ENCODE assay signal across 9 cellular contexts in the genomic region with DNA sequence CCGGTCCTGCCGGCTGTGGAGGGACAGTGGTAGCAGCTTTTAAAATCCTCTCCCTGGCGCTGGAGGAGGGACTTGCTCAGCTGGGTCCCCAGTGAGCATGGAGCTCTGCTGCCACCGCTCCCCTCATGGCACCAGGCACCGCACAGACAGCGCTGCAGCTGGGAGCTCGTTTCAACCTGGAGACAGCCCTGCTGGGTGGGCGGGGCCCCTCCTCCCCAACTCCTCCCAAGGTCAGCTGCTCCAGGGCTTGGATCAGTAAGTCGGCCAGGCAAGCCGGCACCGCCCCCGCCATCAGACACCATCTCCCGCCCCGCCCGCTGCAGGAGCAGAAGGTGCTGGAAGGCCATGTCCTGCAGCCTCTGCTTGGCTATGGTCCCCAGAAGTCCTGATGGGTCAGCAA. TPM values are rescaled to one million over a fixed set of nuclear protein-coding genes. Genes with fewer than 3 reads are reported as not detected.
DNase-seq lines count a peak whose midpoint lies in the region; ATAC-seq, FAIRE-seq and TF ChIP-seq lines count a peak whose summit lies in the region.
"Had no signal": no experiment of that assay in that cellular context is flagged by ENCODE, and none has a peak within 500 bp of the region (broad histone marks: within the 10 kb centered on the region; RNA-seq: fewer than 3 reads in every experiment).

No MANE protein-coding gene starts in this region.

- TF ChIP-seq EP300 in GM12878 (IDR thresholded peaks at IDR 0.05; ENCODE audit: borderline replicate concordance in 1 of 2, control insufficient read depth in 1 of 2, low read depth in 2 of 2, low read length in 2 of 2) = no peak

- intact Hi-C loops in GM12878 (cut with micrococcal nuclease; ENCODE audit: unreplicated experiment) (no loop called here), gastrocnemius medialis (cut with DNase I; ENCODE audit: low total_unique reads) (no loop called here)

- DNase-seq in DMS53 (lab: John Stamatoyannopoulos, UW) (peak; percentile 97), NCI-H226 (peak; percentile 39), GM12878 (ENCODE audit: low read depth, low spot score) (no peak), gastrocnemius medialis (peak; percentile 67 to 88)

- no peak overlapping the region for H2AFZ ChIP-seq in GM12878 (ENCODE audit: control insufficient read depth, low read depth, low read length)

- ATAC-seq in GM12878 (peak; percentile 68), gastrocnemius medialis (peak; percentile 85 to 87), HG03442 (IDR thresholded peaks at IDR 0.05; ENCODE audit: unreplicated experiment) (no peak), GM21515 (IDR thresholded peaks at IDR 0.05; ENCODE audit: unreplicated experiment) (no peak), HG03095 (IDR thresholded peaks at IDR 0.05; ENCODE audit: unreplicated experiment) (no peak)

- CTCF ChIA-PET in GM12878 (lab: Yijun Ruan, JAX) = interaction anchor here (0.6 to 1.1 kb wide), 3 partner anchors 9 to 25 kb away, joined by 3 to 5 read pairs (median 4); no protein-coding TSS in a partner anchor

- RAD21 ChIA-PET in GM12878 (lab: Charles Lee; ENCODE audit: unreplicated experiment) = interaction anchor here (0.7 to 1.6 kb wide), 3 partner anchors 10 to 17 kb away, joined by 3 read pairs; a partner anchor contains a TSS

- no peak for TF ChIP-seq POLR2A in GM12878 (IDR thresholded peaks at IDR 0.05; ENCODE audit: low read depth, low read length)
- peak; percentile 11 to 25 for TF ChIP-seq POLR2A in gastrocnemius medialis (IDR thresholded peaks at IDR 0.05)

- H3K9ac ChIP-seq in GM12878 (ENCODE audit: control insufficient read depth, insufficient read depth, low read length) = no peak overlapping the region; the same call in 1 of the 2 replicates
- H3K9ac ChIP-seq in iPS-18a (ENCODE audit: low read length) = no peak overlapping the region

- in situ Hi-C loops in GM12878 (cut with MboI) = no loop called here
- in situ Hi-C loops in gastrocnemius medialis (cut with MboI; ENCODE audit: low sequenced_read_pairs in 4 of 4) = loop anchor here in 2 of 4 donors (25.0 kb wide), 1 partner anchor 165 kb away; a partner anchor contains a TSS

- 16% methylated on average over 15 of the region's 15 CpGs for WGBS in GM12878 (ENCODE audit: insufficient coverage, insufficient replicate concordance, low lambda C conversion rate, missing lambda C conversion rate)

- H3K4me3 ChIP-seq in GM12878 (no peak overlapping the region), iPS-18a (ENCODE audit: low read length) (peak overlapping the region; percentile 21), gastrocnemius medialis (peak overlapping the region; percentile 27 to 54 (median 44))

- H3K9me3 ChIP-seq in GM12878 (replicated peaks; ENCODE audit: control insufficient read depth, insufficient read depth, low read length) (no peaks in the 10 kb centered on the region), iPS-18a (ENCODE audit: control insufficient read depth, low read depth, low read length) (no peaks in the 10 kb centered on the region), gastrocnemius medialis (no peaks in the 10 kb centered on the region)

- no peaks in the 10 kb centered on the region for H4K20me1 ChIP-seq in GM12878 (ENCODE audit: control insufficient read depth, insufficient read depth)

- SMC1A ChIA-PET in GM12878 (lab: Charles Lee; ENCODE audit: uncharacterized antibody, unreplicated experiment) = interaction anchor here (0.6 to 1.5 kb wide), 5 partner anchors 9 to 678 kb away, joined by 3 to 5 read pairs (median 3); no protein-coding TSS in a partner anchor

- TF ChIP-seq CTCF in GM12878 (IDR thresholded peaks at IDR 0.05 in 2 of 3, conservative IDR thresholded peaks at IDR 0.05 in 1 of 3; ENCODE audit: control insufficient read depth in 2 of 3, extremely low read depth in 1 of 3, insufficient read depth in 1 of 3, low read depth in 3 of 3, low read length in 3 of 3) (no peak), gastrocnemius medialis (IDR thresholded peaks at IDR 0.05 in 4 of 5, conservative IDR thresholded peaks at IDR 0.05 in 1 of 5) (no peak)

- H3K27ac ChIP-seq in GM12878 (ENCODE audit: control insufficient read depth, insufficient read depth) = no peak overlapping the region
- H3K27ac ChIP-seq in iPS-18a (ENCODE audit: low read length) = no peak overlapping the region
- H3K27ac ChIP-seq in gastrocnemius medialis = peak overlapping the region; percentile 37 to 73 (median 54)

- FAIRE-seq in GM12878 (lab: Jason Lieb, UNC) = no peak

- H3K4me1 ChIP-seq in GM12878 (ENCODE audit: control insufficient read depth, insufficient read depth, low read length) (peaks cover 7% of the 10 kb centered on the region), iPS-18a (ENCODE audit: control insufficient read depth, low read depth, low read length) (peaks cover 9% of the 10 kb centered on the region), gastrocnemius medialis (peaks cover 11 to 28% of the 10 kb centered on the region in 2 donors)

- no peaks in the 10 kb centered on the region for H3K36me3 ChIP-seq in GM12878 (ENCODE audit: control insufficient read depth in 2 of 2, insufficient read depth in 2 of 2, low read length in 1 of 2)
- no peaks in the 10 kb centered on the region for H3K36me3 ChIP-seq in iPS-18a (ENCODE audit: control insufficient read depth, low read depth, low read length)
- H3K36me3 ChIP-seq in gastrocnemius medialis = no peaks in the 10 kb centered on the region

- no peak for TF ChIP-seq RAD21 in GM12878 (IDR thresholded peaks at IDR 0.05; ENCODE audit: insufficient read depth, low read depth, low read length)

- H3K27me3 ChIP-seq in GM12878 (replicated peaks in 1 of 2; ENCODE audit: control insufficient read depth in 2 of 2, insufficient read depth in 2 of 2, low read length in 1 of 2) (peaks cover 4 to 6% of the 10 kb centered on the region in 2 experiments; a peak in 3 of 4 replicates), iPS-18a (ENCODE audit: control insufficient read depth, insufficient read depth, low read length) (peaks cover 23% of the 10 kb centered on the region), gastrocnemius medialis (no peaks in the 10 kb centered on the region)

- H3K4me2 ChIP-seq in GM12878 (ENCODE audit: control insufficient read depth, insufficient read depth) = peak overlapping the region; percentile 33; the same call in 1 of the 2 replicates

- H3K79me2 ChIP-seq in GM12878 (ENCODE audit: control insufficient read depth, insufficient read depth, low read length) = no peaks in the 10 kb centered on the region

- BruUV-seq in GM12878 (replicated peaks; lab: Mats Ljungman, UMichigan) = no TSS peak

- POLR2A ChIA-PET in GM12878 (lab: Charles Lee) = interaction anchor here (1.8 kb wide), 1 partner anchor 13 kb away, joined by 7 read pairs; no protein-coding TSS in a partner anchor

TF ChIP-seq in GM12878, 131 proteins besides CTCF, POLR2A, EP300 and RAD21:
- TF ChIP-seq NRF1 (conservative IDR thresholded peaks at IDR 0.05; ENCODE audit: low read depth, low read length) = no peak
- TF ChIP-seq, protein P1, sequence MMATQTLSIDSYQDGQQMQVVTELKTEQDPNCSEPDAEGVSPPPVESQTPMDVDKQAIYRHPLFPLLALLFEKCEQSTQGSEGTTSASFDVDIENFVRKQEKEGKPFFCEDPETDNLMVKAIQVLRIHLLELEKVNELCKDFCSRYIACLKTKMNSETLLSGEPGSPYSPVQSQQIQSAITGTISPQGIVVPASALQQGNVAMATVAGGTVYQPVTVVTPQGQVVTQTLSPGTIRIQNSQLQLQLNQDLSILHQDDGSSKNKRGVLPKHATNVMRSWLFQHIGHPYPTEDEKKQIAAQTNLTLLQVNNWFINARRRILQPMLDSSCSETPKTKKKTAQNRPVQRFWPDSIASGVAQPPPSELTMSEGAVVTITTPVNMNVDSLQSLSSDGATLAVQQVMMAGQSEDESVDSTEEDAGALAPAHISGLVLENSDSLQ (IDR thresholded peaks at IDR 0.05) = peak; percentile 50

RNA-seq across cellular contexts. Expression of a gene that starts 16.4 kb away (rescaled TPM):
- total RNA-seq in GM12878 (2013; cell fraction: nucleolus; rRNA removed) = 12.1 and 14.2 TPM in 2 replicates
- total RNA-seq in GM12878 (2014; rRNA removed) = 0.11 TPM in 2 replicates
- total RNA-seq in GM12878 (2014; rRNA removed; fragmentation: Illumina TruSeq; extraction: Trizol) = 0.05 and 0.22 TPM in 2 replicates
- total RNA-seq in GM12878 (2021) = 0.48 and 0.95 TPM in 2 replicates
- 0.25 TPM for polyA plus RNA-seq in GM12878 (2011; ENCODE audit: low read depth)
- polyA plus RNA-seq in GM12878 (2011; rRNA removed) = 1.4 and 1.9 TPM in 2 replicates
- 1.8 and 1.9 TPM in 2 replicates for polyA plus RNA-seq in GM12878 (2011; cell fraction: cytosol; rRNA removed)
- 12.8 and 12.9 TPM in 2 replicates for polyA plus RNA-seq in GM12878 (2011; cell fraction: nucleus; rRNA removed)
- 0.41 and 0.66 TPM in 2 replicates for polyA plus RNA-seq in GM12878 (2012)
- 0.14 and 0.24 TPM in 2 replicates for polyA plus RNA-seq in GM12878 (2014; fragmentation: Illumina TruSeq; extraction: Trizol)
- polyA plus RNA-seq in GM12878 (2014; fragmentation: Nextera tagmentation; extraction: Ambion mirVana) = under 1 TPM in 1 of 2 experiments, not detected in 1; 0.20 TPM
- polyA plus RNA-seq in GM12878 (2014; rRNA removed) = 0.19 and 0.32 TPM in 2 replicates
- polyA plus RNA-seq in GM12878 (2016; fragmentation: Nextera tagmentation; extraction: Ambion mirVana) = under 1 TPM; 0.06 to 0.13 TPM
- polyA minus RNA-seq in GM12878 (2011; rRNA and poly(A)+ RNA removed) = 3.0 and 3.9 TPM in 2 replicates
- polyA minus RNA-seq in GM12878 (2011; cell fraction: cytosol; rRNA and poly(A)+ RNA removed) = 0.53 and 1.9 TPM in 2 replicates
- 2.5 and 5.4 TPM in 2 replicates for polyA minus RNA-seq in GM12878 (2011; cell fraction: nucleus; rRNA and poly(A)+ RNA removed)
- total RNA-seq in gastrocnemius medialis = 1 to 10 TPM; 1.8 to 6.0 (median 3.4) TPM

RNA-seq across cellular contexts. Expression of a gene that starts 16.7 kb away (rescaled TPM):
- not detected in 2 replicates for total RNA-seq in GM12878 (2013; cell fraction: nucleolus; rRNA removed)
- total RNA-seq in GM12878 (2014; rRNA removed) = not detected in 2 replicates
- total RNA-seq in GM12878 (2014; rRNA removed; fragmentation: Illumina TruSeq; extraction: Trizol) = not detected in 2 replicates
- total RNA-seq in GM12878 (2021) = not detected in 2 replicates
- polyA plus RNA-seq in GM12878 (2011; ENCODE audit: low read depth) = not detected
- polyA plus RNA-seq in GM12878 (2011; rRNA removed) = not detected in 2 replicates
- 0.15 TPM in 1 of 2 replicates, not detected in the other for polyA plus RNA-seq in GM12878 (2011; cell fraction: cytosol; rRNA removed)
- not detected in 2 replicates for polyA plus RNA-seq in GM12878 (2011; cell fraction: nucleus; rRNA removed)
- polyA plus RNA-seq in GM12878 (2012) = not detected in 2 replicates
- polyA plus RNA-seq in GM12878 (2014; fragmentation: Illumina TruSeq; extraction: Trizol) = not detected in 2 replicates
- not detected for polyA plus RNA-seq in GM12878 (2014; fragmentation: Nextera tagmentation; extraction: Ambion mirVana)
- polyA plus RNA-seq in GM12878 (2014; rRNA removed) = not detected in 2 replicates
- not detected for polyA plus RNA-seq in GM12878 (2016; fragmentation: Nextera tagmentation; extraction: Ambion mirVana)
- not detected in 2 replicates for polyA minus RNA-seq in GM12878 (2011; rRNA and poly(A)+ RNA removed)
- not detected in 2 replicates for polyA minus RNA-seq in GM12878 (2011; cell fraction: cytosol; rRNA and poly(A)+ RNA removed)
- not detected in 2 replicates for polyA minus RNA-seq in GM12878 (2011; cell fraction: nucleus; rRNA and poly(A)+ RNA removed)
- not detected for total RNA-seq in gastrocnemius medialis
- total RNA-seq: lower leg skin had no signal

Comparison
In these comparisons a context has a peak if more than half of its experiments do, and no peak if none do; other contexts are left out.
1. ATAC-seq: peak in GM12878 (single experiment) and gastrocnemius medialis (2 of 2); none in HG03442 (single experiment), GM21515 (single experiment) and HG03095 (single experiment).
2. H3K27ac ChIP-seq: peak in gastrocnemius medialis (4 of 4); none in GM12878 (single experiment) and iPS-18a (single experiment).